In genomic region chr6:43629104-43629504, GRCh38 we compare ENCODE assay signal across 8 cellular contexts. TPM values are rescaled to one million over a fixed set of nuclear protein-coding genes. Genes with fewer than 3 reads are reported as not detected.
DNase-seq lines count a peak whose midpoint lies in the region; FAIRE-seq and TF ChIP-seq lines count a peak whose summit lies in the region.

GTPBP2 (minus strand) TSS chr6:43629264; CDS start chr6:43629162, 102 bp downstream.

- peaks cover 27% of the 10 kb centered on the region for H3K36me3 Mint-ChIP-seq in nephron progenitor cell (ENCODE audit: low read depth)

- peak within 1 kb of the TSS; percentile 99 for H3K4me3 Mint-ChIP-seq in nephron progenitor cell

- H3K9me3 ChIP-seq in Loucy (ENCODE audit: insufficient read depth, low read depth, low read length) (no peaks in the 10 kb centered on the region), stomach (no peaks in the 10 kb centered on the region)

- H3K4me1 Mint-ChIP-seq in nephron progenitor cell = peaks cover 39% of the 10 kb centered on the region

- no peak for TF ChIP-seq CTCF in Loucy (conservative IDR thresholded peaks at IDR 0.05; ENCODE audit: low read length)
- TF ChIP-seq CTCF in fibroblast of the aortic adventitia (IDR thresholded peaks at IDR 0.05; ENCODE audit: insufficient read depth, low read length) = no peak
- TF ChIP-seq CTCF in nephron progenitor cell (IDR thresholded peaks at IDR 0.05) = no peak
- no peak for TF ChIP-seq CTCF in stomach (IDR thresholded peaks at IDR 0.05)

- peak within 1 kb of the TSS; percentile 100 for H3K27ac Mint-ChIP-seq in nephron progenitor cell

- peak within 1 kb of the TSS; percentile 87 for H3K4me3 ChIP-seq in Loucy (ENCODE audit: low read length, poor library complexity, severe bottlenecking)
- H3K4me3 ChIP-seq in fibroblast of the aortic adventitia (ENCODE audit: low read depth, low read length) = peak within 1 kb of the TSS; percentile 91
- peak within 1 kb of the TSS; percentile 60 to 96 (median 83) for H3K4me3 ChIP-seq in stomach

- WGBS in stomach, 5 donors = 0 to 2% (median 0%) methylated on average over 13 to 46 of the region's 46 CpGs

- peak within 1 kb of the TSS; percentile 87 for H3K4me2 ChIP-seq in Loucy (ENCODE audit: low read depth, low read length, poor library complexity, severe bottlenecking)

- H3K9me2 ChIP-seq in Loucy (replicated peaks; ENCODE audit: low read depth, low read length) = no peaks in the 10 kb centered on the region

- no peaks in the 10 kb centered on the region for H3K27me3 ChIP-seq in Loucy (ENCODE audit: insufficient read depth, low read length, poor library complexity, severe bottlenecking)
- no peaks in the 10 kb centered on the region for H3K27me3 ChIP-seq in stomach

- H3K79me2 ChIP-seq in Loucy (ENCODE audit: insufficient read depth, low read length) = peaks cover 36% of the 10 kb centered on the region

- H3K36me3 ChIP-seq in Loucy (ENCODE audit: insufficient read depth, low read length) (peaks cover 19% of the 10 kb centered on the region; the same call in 1 of the 2 replicates), stomach (peaks cover 19 to 26% (median 22%) of the 10 kb centered on the region in 4 donors)

- no peaks in the 10 kb centered on the region for H3F3A ChIP-seq in Loucy (ENCODE audit: low read depth)

- H3K9me3 Mint-ChIP-seq in nephron progenitor cell = no peaks in the 10 kb centered on the region

- peaks cover 27% of the 10 kb centered on the region for H3K4me1 ChIP-seq in Loucy (ENCODE audit: insufficient read depth, low read length, poor library complexity, severe bottlenecking)
- peaks cover 22 to 45% (median 33%) of the 10 kb centered on the region in 4 donors for H3K4me1 ChIP-seq in stomach

- H3K27ac ChIP-seq in stomach = peak within 1 kb of the TSS; percentile 96 to 99 (median 98)

- peak within 1 kb of the TSS; percentile 100 for H3K9ac ChIP-seq in Loucy (ENCODE audit: low read depth, low read length, poor library complexity, severe bottlenecking)

- TF ChIP-seq POLR2A in H54 (IDR thresholded peaks at IDR 0.05; ENCODE audit: low read depth, low read length) (no peak), stomach (IDR thresholded peaks at IDR 0.05) (no peak)

- intact Hi-C loops in stomach (cut with DNase I; ENCODE audit: low total_unique reads) = no loop called here

- peak; percentile 99 for DNase-seq in EH (ENCODE audit: low read depth)
- DNase-seq in H54 (ENCODE audit: insufficient read length, low spot score) = peak; percentile 98
- peak; percentile 96 to 98 for DNase-seq in SHP77 (lab: John Stamatoyannopoulos, UW)
- DNase-seq in activated effector memory CD4-positive, alpha-beta T cell treated with Interleukin-2 at 50 U/mL for 16 hours = peak; percentile 94
- DNase-seq in fibroblast of the aortic adventitia (ENCODE audit: low read depth) = peak; percentile 99
- DNase-seq in nephron progenitor cell = peak; percentile 97
- DNase-seq in stomach = peak; percentile 99

- FAIRE-seq in H54 (lab: Jason Lieb, UNC) = no peak

- H4K20me1 ChIP-seq in Loucy (ENCODE audit: insufficient read depth, low read length, poor library complexity, severe bottlenecking) = peaks cover 10% of the 10 kb centered on the region

- no peaks in the 10 kb centered on the region for H3K27me3 Mint-ChIP-seq in nephron progenitor cell (ENCODE audit: low read depth, poor library complexity)

- H2AFZ ChIP-seq in Loucy (ENCODE audit: low read length) = peak within 1 kb of the TSS; percentile 87

- no peak for TF ChIP-seq EP300 in stomach (IDR thresholded peaks at IDR 0.05)

RNA-seq across cellular contexts. Expression of gene GTPBP2, which starts in this region (rescaled TPM):
- total RNA-seq in fibroblast of the aortic adventitia (ENCODE audit: low replicate concordance) (32.5 and 61.2 TPM in 2 replicates), stomach (10 to 100 TPM; 32.6 to 83.8 (median 66.3) TPM)
- 10 to 100 TPM; 26.3 to 48.4 (median 42.3) TPM for polyA plus RNA-seq in stomach

Comparison
In these comparisons a context has a peak if more than half of its experiments do, and no peak if none do; other contexts are left out.
1. Peak in every context shown above with its lines: DNase-seq, H3K4me3 ChIP-seq and H3K27ac ChIP-seq.